In the genomic region with DNA sequence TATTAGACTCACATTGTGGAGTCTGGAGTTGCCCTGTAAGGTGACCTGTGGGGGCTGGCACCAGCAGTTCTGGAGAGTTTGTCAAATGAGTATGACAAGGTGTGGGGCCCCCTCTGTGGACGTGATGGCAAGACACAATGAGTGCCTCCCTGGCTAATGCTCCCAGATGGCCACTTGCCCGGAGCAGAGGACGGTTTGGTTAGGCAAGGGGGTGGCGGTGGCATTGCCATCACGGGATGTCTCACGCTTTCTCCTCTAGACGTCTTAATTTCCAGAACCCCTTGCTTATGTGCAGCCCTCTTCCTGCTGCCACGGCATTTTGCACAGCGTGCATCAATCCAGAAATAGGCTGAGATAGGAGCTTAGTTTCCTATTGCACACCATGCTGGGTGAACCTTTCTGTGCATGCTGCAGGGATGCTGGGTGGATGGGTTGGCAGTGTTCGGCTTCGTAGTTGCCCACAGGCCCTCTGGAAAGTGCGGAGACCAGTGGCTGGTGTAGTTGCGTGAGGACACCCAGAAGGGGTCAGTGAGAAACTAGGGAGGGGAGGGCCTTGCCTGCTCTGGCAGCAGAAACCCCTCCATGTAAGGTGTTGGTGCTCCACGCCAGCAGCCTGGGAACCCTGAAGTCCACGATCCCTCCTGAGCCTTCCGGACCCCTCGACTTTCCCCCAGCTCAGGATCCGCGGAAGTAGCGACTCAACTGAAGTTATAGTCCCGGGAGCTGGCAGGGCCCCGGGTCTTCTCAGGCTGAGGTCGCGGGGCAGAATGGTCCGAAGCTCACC, we compare ENCODE assay signal across 8 cellular contexts. TPM values are rescaled to one million over a fixed set of nuclear protein-coding genes. Genes with fewer than 3 reads are reported as not detected.
DNase-seq lines count a peak whose midpoint lies in the region; ATAC-seq, FAIRE-seq and TF ChIP-seq lines count a peak whose summit lies in the region.

No MANE protein-coding gene starts in this region.

- in situ Hi-C loops in astrocyte of the cerebellum (cut with HindIII; ENCODE audit: low sequenced_read_pairs) = no loop called here

- H3K4me3 ChIP-seq in AG10803 (ENCODE audit: low read length) (peak overlapping the region; percentile 81), astrocyte of the cerebellum (ENCODE audit: low read depth, low read length) (peak overlapping the region; percentile 90), iPS-18a (ENCODE audit: low read length) (peak overlapping the region; percentile 94), small intestine (ENCODE audit: low read depth in 1 of 2, low read length in 2 of 2) (peak overlapping the region; percentile 68 to 81)

- H3K27ac ChIP-seq in iPS-18a (ENCODE audit: low read length) = peak overlapping the region; percentile 43
- peak overlapping the region; percentile 92 to 94 for H3K27ac ChIP-seq in small intestine (ENCODE audit: low read depth in 1 of 2, low read length in 1 of 2)

- peaks cover 10% of the 10 kb centered on the region for H3K4me1 ChIP-seq in iPS-18a (ENCODE audit: control insufficient read depth, low read depth, low read length)
- peaks cover 2 to 6% of the 10 kb centered on the region in 2 donors for H3K4me1 ChIP-seq in small intestine (ENCODE audit: control insufficient read depth in 2 of 2, insufficient read depth in 1 of 2, low read depth in 1 of 2, low read length in 1 of 2)

- no peak for FAIRE-seq in small intestine (lab: Jason Lieb, UNC)

- 4 to 11% (median 6%) methylated on average over 25 of the region's 25 CpGs for WGBS in small intestine, 3 donors

- TF ChIP-seq CTCF in AG10803 (conservative IDR thresholded peaks at IDR 0.05; ENCODE audit: low read length) (peak; percentile 24), astrocyte of the cerebellum (IDR thresholded peaks at IDR 0.05; ENCODE audit: low read depth, low read length, missing control alignments) (no peak)

- H3K9me3 ChIP-seq in iPS-18a (ENCODE audit: control insufficient read depth, low read depth, low read length) = no peaks in the 10 kb centered on the region
- no peaks in the 10 kb centered on the region for H3K9me3 ChIP-seq in small intestine (ENCODE audit: control insufficient read depth, low read depth)

- DNase-seq in AG10803 (ENCODE audit: low read depth) (peak; percentile 37), NCI-H748 treated with DMSO at 0.1 percent for 48 hours (lab: John Stamatoyannopoulos, UW) (peak; percentile 47), astrocyte of the cerebellum (ENCODE audit: low read depth) (no peak), small intestine (no peak), NCI-H1930 (lab: John Stamatoyannopoulos, UW) (no peak)

- H3K27me3 ChIP-seq in iPS-18a (ENCODE audit: control insufficient read depth, insufficient read depth, low read length) (peaks cover 13% of the 10 kb centered on the region), small intestine (ENCODE audit: control insufficient read depth in 2 of 2, insufficient read depth in 2 of 2, low read length in 2 of 2) (no peaks in the 10 kb centered on the region)

- H3K9ac ChIP-seq in iPS-18a (ENCODE audit: low read length) = peak overlapping the region; percentile 87

- H3K36me3 ChIP-seq in iPS-18a (ENCODE audit: control insufficient read depth, low read depth, low read length) = no peaks in the 10 kb centered on the region
- H3K36me3 ChIP-seq in small intestine (ENCODE audit: control insufficient read depth in 2 of 2, insufficient read depth in 2 of 2, low read length in 2 of 2) = no peaks in the 10 kb centered on the region

- ATAC-seq in GM21390 (IDR thresholded peaks at IDR 0.05; ENCODE audit: unreplicated experiment) = peak; percentile 8
- no peak for ATAC-seq in GM19328 (IDR thresholded peaks at IDR 0.05; ENCODE audit: unreplicated experiment)

RNA-seq across cellular contexts. Expression of a gene that starts 18.1 kb away (rescaled TPM):
- polyA plus RNA-seq in small intestine = 10 to 100 TPM in 1 of 3 donors, 1 to 10 TPM in 2; 2.0 to 16.2 (median 3.0) TPM

RNA-seq across cellular contexts. Expression of a gene that starts 44.2 kb away (rescaled TPM):
- polyA plus RNA-seq in small intestine = not detected

RNA-seq across cellular contexts. Expression of a gene that starts 49.6 kb away (rescaled TPM):
- 1 to 10 TPM in 1 of 3 donors, not detected in 2; 1.4 TPM for polyA plus RNA-seq in small intestine

Comparison
In these comparisons a context has a peak if more than half of its experiments do, and no peak if none do; other contexts are left out.
1. DNase-seq: peak in AG10803 (single experiment) and NCI-H748 treated with DMSO at 0.1 percent for 48 hours (single experiment); none in astrocyte of the cerebellum (single experiment), small intestine (single experiment) and NCI-H1930 (0 of 2).
2. Peak in every context shown above with its lines, with median percentiles within 50 percentile points of each other: H3K4me3 ChIP-seq.